Comparison of ENCODE assay signal across 8 cellular contexts in genomic region chr5:140664353-140665119, GRCh38.
DNase-seq lines count a peak whose midpoint lies in the region; TF ChIP-seq lines count a peak whose summit lies in the region.

A gene with protein sequence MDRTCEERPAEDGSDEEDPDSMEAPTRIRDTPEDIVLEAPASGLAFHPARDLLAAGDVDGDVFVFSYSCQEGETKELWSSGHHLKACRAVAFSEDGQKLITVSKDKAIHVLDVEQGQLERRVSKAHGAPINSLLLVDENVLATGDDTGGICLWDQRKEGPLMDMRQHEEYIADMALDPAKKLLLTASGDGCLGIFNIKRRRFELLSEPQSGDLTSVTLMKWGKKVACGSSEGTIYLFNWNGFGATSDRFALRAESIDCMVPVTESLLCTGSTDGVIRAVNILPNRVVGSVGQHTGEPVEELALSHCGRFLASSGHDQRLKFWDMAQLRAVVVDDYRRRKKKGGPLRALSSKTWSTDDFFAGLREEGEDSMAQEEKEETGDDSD (plus strand): TSS chr5:140664904. CDS start chr5:140664913, 9 bp downstream.

- peak within 1 kb of the TSS; percentile 85 for H3K27ac ChIP-seq in SK-N-MC

- DNase-seq in GM03348 (ENCODE audit: low spot score) (peak; percentile 97), HEK293T (ENCODE audit: extremely low spot score) (peak; percentile 94), MV-4-11 (lab: John Stamatoyannopoulos, UW) (peak; percentile 98), SK-N-MC (ENCODE audit: low read depth, low spot score) (peak; percentile 57), germinal center (ENCODE audit: low spot score) (peak; percentile 92), non-pigmented ciliary epithelial cell (ENCODE audit: low read depth) (peak; percentile 52), superior temporal gyrus (ENCODE audit: extremely low spot score) (peak; percentile 96)
- DNase-seq in activated naive CD4-positive, alpha-beta T cell treated with anti-CD3 and anti-CD28 coated beads, Interleukin-2, amount 50 U/mL, for 16 hours = peak; percentile 97

- CTCF ChIA-PET in HEK293T (lab: Yijun Ruan, JAX) = no interaction called here

- POLR2A ChIA-PET in HEK293T (lab: Yijun Ruan, JAX) = interaction anchor here (1.3 to 4.8 kb wide), 4 partner anchors 10 to 107 kb away, joined by 3 to 46 read pairs (median 10); partner anchors contain the start of genes HARS1, HARS2, IK and NDUFA2

- H3K9me3 ChIP-seq in SK-N-MC (ENCODE audit: low read depth, low read length) = no peaks in the 10 kb centered on the region

- peaks cover 51% of the 10 kb centered on the region for H3K36me3 ChIP-seq in SK-N-MC (ENCODE audit: insufficient read depth, low read length)

- peak within 1 kb of the TSS; percentile 86 for H3K9ac ChIP-seq in SK-N-MC (ENCODE audit: insufficient read length)

- H3K4me3 ChIP-seq in SK-N-MC = peak within 1 kb of the TSS; percentile 80

TF ChIP-seq in HEK293T, 16 proteins besides CTCF, POLR2A, EP300 and RAD21:
- TF ChIP-seq FOXA1 (IDR thresholded peaks at IDR 0.05) (no peak), L3MBTL2 (conservative IDR thresholded peaks at IDR 0.05) (peak; percentile 27; the same call in 1 of the 2 replicates), ELF4 (IDR thresholded peaks at IDR 0.05) (peak; percentile 76), LEF1 (IDR thresholded peaks at IDR 0.05; ENCODE audit: borderline replicate concordance) (no peak), PKNOX1 (IDR thresholded peaks at IDR 0.05) (peak; percentile 82)
TF ChIP-seq in HEK293T: peak in this region for 3.

Comparison
In these comparisons a context has a peak if more than half of its experiments do, and no peak if none do; other contexts are left out.
1. Peak in every context shown above with its lines: DNase-seq, H3K4me3 ChIP-seq and H3K27ac ChIP-seq.